Comparison of ENCODE assay signal across 1 cellular context in the genomic region with DNA sequence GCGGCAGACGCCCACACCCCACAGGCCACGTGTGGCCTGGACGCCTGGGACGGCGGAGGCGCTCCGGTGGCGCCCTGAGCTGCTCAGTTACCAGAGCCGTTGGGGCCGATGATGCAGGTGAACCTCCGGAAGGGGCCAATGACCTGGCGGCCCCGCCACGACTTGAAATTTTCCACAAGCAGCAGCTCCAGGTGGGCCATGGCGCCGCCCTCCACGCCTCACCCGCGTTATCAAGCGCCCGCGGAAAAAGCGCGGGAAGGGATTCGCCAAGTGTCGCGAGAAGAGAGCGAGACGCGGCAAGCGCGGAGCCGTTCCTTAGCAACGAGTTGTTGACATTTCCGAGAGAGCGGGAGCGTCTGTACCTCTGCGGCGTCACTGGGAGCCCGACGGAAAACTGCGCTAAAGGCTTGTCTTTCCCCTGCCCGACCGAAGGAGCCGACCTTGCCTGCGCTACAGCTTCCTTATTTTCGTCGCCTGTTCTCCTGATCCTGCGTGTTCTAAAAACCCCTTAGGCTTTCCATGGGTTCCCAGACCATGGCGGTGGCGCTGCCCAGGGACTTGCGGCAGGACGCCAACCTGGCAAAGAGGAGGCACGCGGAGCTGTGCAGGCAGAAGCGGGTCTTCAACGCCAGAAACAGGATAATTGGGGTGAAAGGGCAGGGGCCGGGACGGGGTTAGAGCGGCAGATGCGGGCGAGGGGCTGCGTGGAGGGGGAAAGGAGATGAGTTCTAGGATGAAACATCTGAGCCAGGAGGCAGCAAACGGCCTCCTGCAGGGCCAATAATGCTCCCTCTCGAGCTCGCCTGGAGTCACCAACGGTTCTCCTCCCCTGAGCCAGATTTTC.
TF ChIP-seq lines count a peak whose summit lies in the region.

A gene with protein sequence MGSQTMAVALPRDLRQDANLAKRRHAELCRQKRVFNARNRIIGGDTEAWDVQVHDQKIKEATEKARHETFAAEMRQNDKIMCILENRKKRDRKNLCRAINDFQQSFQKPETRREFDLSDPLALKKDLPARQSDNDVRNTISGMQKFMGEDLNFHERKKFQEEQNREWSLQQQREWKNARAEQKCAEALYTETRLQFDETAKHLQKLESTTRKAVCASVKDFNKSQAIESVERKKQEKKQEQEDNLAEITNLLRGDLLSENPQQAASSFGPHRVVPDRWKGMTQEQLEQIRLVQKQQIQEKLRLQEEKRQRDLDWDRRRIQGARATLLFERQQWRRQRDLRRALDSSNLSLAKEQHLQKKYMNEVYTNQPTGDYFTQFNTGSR (plus strand): TSS at position 326 of the 844 bp plus-strand sequence. CDS start 194 bp downstream, at position 520.
A gene with protein sequence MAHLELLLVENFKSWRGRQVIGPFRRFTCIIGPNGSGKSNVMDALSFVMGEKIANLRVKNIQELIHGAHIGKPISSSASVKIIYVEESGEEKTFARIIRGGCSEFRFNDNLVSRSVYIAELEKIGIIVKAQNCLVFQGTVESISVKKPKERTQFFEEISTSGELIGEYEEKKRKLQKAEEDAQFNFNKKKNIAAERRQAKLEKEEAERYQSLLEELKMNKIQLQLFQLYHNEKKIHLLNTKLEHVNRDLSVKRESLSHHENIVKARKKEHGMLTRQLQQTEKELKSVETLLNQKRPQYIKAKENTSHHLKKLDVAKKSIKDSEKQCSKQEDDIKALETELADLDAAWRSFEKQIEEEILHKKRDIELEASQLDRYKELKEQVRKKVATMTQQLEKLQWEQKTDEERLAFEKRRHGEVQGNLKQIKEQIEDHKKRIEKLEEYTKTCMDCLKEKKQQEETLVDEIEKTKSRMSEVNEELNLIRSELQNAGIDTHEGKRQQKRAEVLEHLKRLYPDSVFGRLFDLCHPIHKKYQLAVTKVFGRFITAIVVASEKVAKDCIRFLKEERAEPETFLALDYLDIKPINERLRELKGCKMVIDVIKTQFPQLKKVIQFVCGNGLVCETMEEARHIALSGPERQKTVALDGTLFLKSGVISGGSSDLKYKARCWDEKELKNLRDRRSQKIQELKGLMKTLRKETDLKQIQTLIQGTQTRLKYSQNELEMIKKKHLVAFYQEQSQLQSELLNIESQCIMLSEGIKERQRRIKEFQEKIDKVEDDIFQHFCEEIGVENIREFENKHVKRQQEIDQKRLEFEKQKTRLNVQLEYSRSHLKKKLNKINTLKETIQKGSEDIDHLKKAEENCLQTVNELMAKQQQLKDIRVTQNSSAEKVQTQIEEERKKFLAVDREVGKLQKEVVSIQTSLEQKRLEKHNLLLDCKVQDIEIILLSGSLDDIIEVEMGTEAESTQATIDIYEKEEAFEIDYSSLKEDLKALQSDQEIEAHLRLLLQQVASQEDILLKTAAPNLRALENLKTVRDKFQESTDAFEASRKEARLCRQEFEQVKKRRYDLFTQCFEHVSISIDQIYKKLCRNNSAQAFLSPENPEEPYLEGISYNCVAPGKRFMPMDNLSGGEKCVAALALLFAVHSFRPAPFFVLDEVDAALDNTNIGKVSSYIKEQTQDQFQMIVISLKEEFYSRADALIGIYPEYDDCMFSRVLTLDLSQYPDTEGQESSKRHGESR (minus strand): TSS at position 232 of the 844 bp plus-strand sequence. CDS start 32 bp downstream, at position 200.

TF ChIP-seq in SK-N-SH, 30 proteins besides CTCF, POLR2A, EP300 and RAD21 (continued from another document):
- TF ChIP-seq, protein P1, sequence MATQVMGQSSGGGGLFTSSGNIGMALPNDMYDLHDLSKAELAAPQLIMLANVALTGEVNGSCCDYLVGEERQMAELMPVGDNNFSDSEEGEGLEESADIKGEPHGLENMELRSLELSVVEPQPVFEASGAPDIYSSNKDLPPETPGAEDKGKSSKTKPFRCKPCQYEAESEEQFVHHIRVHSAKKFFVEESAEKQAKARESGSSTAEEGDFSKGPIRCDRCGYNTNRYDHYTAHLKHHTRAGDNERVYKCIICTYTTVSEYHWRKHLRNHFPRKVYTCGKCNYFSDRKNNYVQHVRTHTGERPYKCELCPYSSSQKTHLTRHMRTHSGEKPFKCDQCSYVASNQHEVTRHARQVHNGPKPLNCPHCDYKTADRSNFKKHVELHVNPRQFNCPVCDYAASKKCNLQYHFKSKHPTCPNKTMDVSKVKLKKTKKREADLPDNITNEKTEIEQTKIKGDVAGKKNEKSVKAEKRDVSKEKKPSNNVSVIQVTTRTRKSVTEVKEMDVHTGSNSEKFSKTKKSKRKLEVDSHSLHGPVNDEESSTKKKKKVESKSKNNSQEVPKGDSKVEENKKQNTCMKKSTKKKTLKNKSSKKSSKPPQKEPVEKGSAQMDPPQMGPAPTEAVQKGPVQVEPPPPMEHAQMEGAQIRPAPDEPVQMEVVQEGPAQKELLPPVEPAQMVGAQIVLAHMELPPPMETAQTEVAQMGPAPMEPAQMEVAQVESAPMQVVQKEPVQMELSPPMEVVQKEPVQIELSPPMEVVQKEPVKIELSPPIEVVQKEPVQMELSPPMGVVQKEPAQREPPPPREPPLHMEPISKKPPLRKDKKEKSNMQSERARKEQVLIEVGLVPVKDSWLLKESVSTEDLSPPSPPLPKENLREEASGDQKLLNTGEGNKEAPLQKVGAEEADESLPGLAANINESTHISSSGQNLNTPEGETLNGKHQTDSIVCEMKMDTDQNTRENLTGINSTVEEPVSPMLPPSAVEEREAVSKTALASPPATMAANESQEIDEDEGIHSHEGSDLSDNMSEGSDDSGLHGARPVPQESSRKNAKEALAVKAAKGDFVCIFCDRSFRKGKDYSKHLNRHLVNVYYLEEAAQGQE (IDR thresholded peaks at IDR 0.05; ENCODE audit: low read depth, low read length), result no peak
- TF ChIP-seq CHD2 (IDR thresholded peaks at IDR 0.05; ENCODE audit: low read length, partially characterized antibody) (no peak), RFX5 (IDR thresholded peaks at IDR 0.05; ENCODE audit: low read length) (no peak), EZH2phosphoT487 (IDR thresholded peaks at IDR 0.05; ENCODE audit: borderline replicate concordance, low read depth) (no peak), ELF1 (IDR thresholded peaks at IDR 0.05) (no peak), TCF12 (IDR thresholded peaks at IDR 0.05) (no peak), SMC3 (IDR thresholded peaks at IDR 0.05; ENCODE audit: low read depth, low read length) (no peak)
- TF ChIP-seq, protein P2, sequence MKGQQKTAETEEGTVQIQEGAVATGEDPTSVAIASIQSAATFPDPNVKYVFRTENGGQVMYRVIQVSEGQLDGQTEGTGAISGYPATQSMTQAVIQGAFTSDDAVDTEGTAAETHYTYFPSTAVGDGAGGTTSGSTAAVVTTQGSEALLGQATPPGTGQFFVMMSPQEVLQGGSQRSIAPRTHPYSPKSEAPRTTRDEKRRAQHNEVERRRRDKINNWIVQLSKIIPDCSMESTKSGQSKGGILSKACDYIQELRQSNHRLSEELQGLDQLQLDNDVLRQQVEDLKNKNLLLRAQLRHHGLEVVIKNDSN (IDR thresholded peaks at IDR 0.05; ENCODE audit: borderline replicate concordance, low read depth), result no peak
